ENCODE assay signal across 8 cellular contexts in genomic region chr2:105744909-105745853, GRCh38. TPM values are rescaled to one million over a fixed set of nuclear protein-coding genes. Genes with fewer than 3 reads are reported as not detected.
A peak's percentile ranks its signal among the peaks of the same experiment; 100 is the strongest.
DNase-seq lines count a peak whose midpoint lies in the region; ATAC-seq and TF ChIP-seq lines count a peak whose summit lies in the region.

NCK2 (plus strand) TSS chr2:105744912; CDS start chr2:105855064, 110,152 bp downstream.

- H3K9me3 Mint-ChIP-seq in activated CD4-positive, alpha-beta T cell treated with anti-CD3 and anti-CD28 coated beads, Interleukin-2, amount 10 ng/mL, durations not matched to agents 24 days and 14 days, result peaks cover 4% of the 10 kb centered on the region
- H3K9me3 Mint-ChIP-seq in activated naive CD4-positive, alpha-beta T cell treated with anti-CD3 and anti-CD28 coated beads, Interleukin-2, amount 50 U/mL, for 24 hours, result no peaks in the 10 kb centered on the region

- H3K9ac ChIP-seq in HCT116 (ENCODE audit: low read length), result peak within 1 kb of the TSS; percentile 76

- intact Hi-C loops in activated CD4-positive, alpha-beta T cell treated with anti-CD3 and anti-CD28 coated beads, Interleukin-2, amount 10 ng/mL, durations not matched to agents 24 days and 14 days (cut with micrococcal nuclease), result loop anchor here (5.0 to 10.0 kb wide), 6 partner anchors 127 to 447 kb away; partner anchors contain the start of genes C2orf49, FHL2 and UXS1
- intact Hi-C loops in HCT116 (cut with micrococcal nuclease) (no loop called here), Right ventricle myocardium superior (cut with DNase I) (no loop called here), ovary (cut with DNase I) (loop anchor here in 1 of 4 donors (10.0 kb wide), 2 partner anchors 140 to 450 kb away; partner anchors contain the start of gene UXS1)

- peak within 1 kb of the TSS; percentile 91 for H3K4me2 ChIP-seq in HCT116 (ENCODE audit: low read length)

- WGBS in ovary, 3 donors, result 0 to 1% (median 1%) methylated on average over 45 to 119 of the region's 119 CpGs

- CTCF ChIA-PET in HCT116 (lab: Charles Lee), result no interaction called here

- H3K9me3 ChIP-seq in HCT116 (ENCODE audit: control insufficient read depth in 1 of 2, insufficient read depth in 1 of 2, low read depth in 1 of 2, low read length in 2 of 2) (no peaks in the 10 kb centered on the region), ovary (no peaks in the 10 kb centered on the region)

- peak; percentile 67 for ATAC-seq in HCT116
- ATAC-seq in Right ventricle myocardium superior (ENCODE audit: poor library complexity), result peak; percentile 50

- POLR2A ChIA-PET in HCT116 (lab: Charles Lee), result no interaction called here

- peak within 1 kb of the TSS; percentile 94 for H3K4me3 Mint-ChIP-seq in activated CD4-positive, alpha-beta T cell treated with anti-CD3 and anti-CD28 coated beads, Interleukin-2, amount 10 ng/mL, durations not matched to agents 24 days and 14 days
- peak within 1 kb of the TSS; percentile 94 for H3K4me3 Mint-ChIP-seq in activated naive CD4-positive, alpha-beta T cell treated with anti-CD3 and anti-CD28 coated beads, Interleukin-2, amount 50 U/mL, for 24 hours

- 0 out of 4 replicates have a peak, but pooled peaks cover 0 to 8% of the 10 kb centered on the region in 2 experiments for H3K36me3 ChIP-seq in HCT116 (ENCODE audit: control insufficient read depth in 1 of 2, insufficient read depth in 2 of 2, low read length in 2 of 2)
- no peaks in the 10 kb centered on the region for H3K36me3 ChIP-seq in ovary

- TF ChIP-seq EP300 in ovary (IDR thresholded peaks at IDR 0.05), result no peak

- H3K4me1 ChIP-seq in HCT116 (ENCODE audit: control insufficient read depth in 1 of 2, insufficient read depth in 2 of 2, low read length in 2 of 2) (peaks cover 6 to 16% of the 10 kb centered on the region in 2 experiments; a peak in 3 of 4 replicates), ovary (ENCODE audit: insufficient read depth) (peaks cover 26% of the 10 kb centered on the region)

- TF ChIP-seq RAD21 in HCT116 (IDR thresholded peaks at IDR 0.05; ENCODE audit: low read depth), result no peak

- H3K36me3 Mint-ChIP-seq in activated CD4-positive, alpha-beta T cell treated with anti-CD3 and anti-CD28 coated beads, Interleukin-2, amount 10 ng/mL, durations not matched to agents 24 days and 14 days (ENCODE audit: low read depth), result peaks cover 38% of the 10 kb centered on the region
- H3K36me3 Mint-ChIP-seq in activated naive CD4-positive, alpha-beta T cell treated with anti-CD3 and anti-CD28 coated beads, Interleukin-2, amount 50 U/mL, for 24 hours, result peaks cover 10% of the 10 kb centered on the region

- TF ChIP-seq CTCF in HCT116 (IDR thresholded peaks at IDR 0.05 in 2 of 3, conservative IDR thresholded peaks at IDR 0.05 in 1 of 3; ENCODE audit: borderline replicate concordance in 1 of 3, insufficient read depth in 1 of 3, low read depth in 2 of 3, low read length in 2 of 3) (no peak), NB4 (IDR thresholded peaks at IDR 0.05; ENCODE audit: low read depth, low read length) (no peak), ovary (IDR thresholded peaks at IDR 0.05) (no peak)

- no peaks in the 10 kb centered on the region for H4K20me1 ChIP-seq in HCT116 (ENCODE audit: insufficient read depth)

- BruUV-seq in HCT116 (replicated peaks; lab: Mats Ljungman, UMichigan), result no TSS peak

- H3K27ac Mint-ChIP-seq in activated CD4-positive, alpha-beta T cell treated with anti-CD3 and anti-CD28 coated beads, Interleukin-2, amount 10 ng/mL, durations not matched to agents 24 days and 14 days, result peak within 1 kb of the TSS; percentile 99
- peak within 1 kb of the TSS; percentile 100 for H3K27ac Mint-ChIP-seq in activated naive CD4-positive, alpha-beta T cell treated with anti-CD3 and anti-CD28 coated beads, Interleukin-2, amount 50 U/mL, for 24 hours

- H3K79me2 ChIP-seq in HCT116 (ENCODE audit: insufficient read depth, low read length), result peaks cover 48% of the 10 kb centered on the region

- H3K4me3 ChIP-seq in HCT116 (replicated peaks in 1 of 2; ENCODE audit: low read depth in 1 of 2, low read length in 2 of 2) (peak within 1 kb of the TSS; percentile 55 to 75), NB4 (ENCODE audit: low read depth, low read length) (peak within 1 kb of the TSS; percentile 71), ovary (peak within 1 kb of the TSS; percentile 88)

- peak within 1 kb of the TSS; percentile 81; the same call in 1 of the 2 replicates for H3K27ac ChIP-seq in HCT116 (ENCODE audit: low read depth, low read length)
- peak within 1 kb of the TSS; percentile 84 to 88 for H3K27ac ChIP-seq in ovary

- no peaks in the 10 kb centered on the region for H3K27me3 Mint-ChIP-seq in activated CD4-positive, alpha-beta T cell treated with anti-CD3 and anti-CD28 coated beads, Interleukin-2, amount 10 ng/mL, durations not matched to agents 24 days and 14 days
- H3K27me3 Mint-ChIP-seq in activated naive CD4-positive, alpha-beta T cell treated with anti-CD3 and anti-CD28 coated beads, Interleukin-2, amount 50 U/mL, for 24 hours, result no peaks in the 10 kb centered on the region

- peak within 1 kb of the TSS; percentile 3 for H2AFZ ChIP-seq in HCT116 (ENCODE audit: low read depth, low read length, poor library complexity, severe bottlenecking)

- RAD21 ChIA-PET in HCT116 (lab: Charles Lee; ENCODE audit: low non-redundant PET in 1 of 2, low total read pairs in 2 of 2, uncharacterized antibody in 2 of 2, unreplicated experiment in 2 of 2), result no interaction called here

- H3K9me2 ChIP-seq in HCT116 (ENCODE audit: insufficient read depth), result no peaks in the 10 kb centered on the region

- peaks cover 65% of the 10 kb centered on the region for H3K4me1 Mint-ChIP-seq in activated CD4-positive, alpha-beta T cell treated with anti-CD3 and anti-CD28 coated beads, Interleukin-2, amount 10 ng/mL, durations not matched to agents 24 days and 14 days
- peaks cover 76% of the 10 kb centered on the region for H3K4me1 Mint-ChIP-seq in activated naive CD4-positive, alpha-beta T cell treated with anti-CD3 and anti-CD28 coated beads, Interleukin-2, amount 50 U/mL, for 24 hours

- H3K27me3 ChIP-seq in HCT116 (ENCODE audit: insufficient read depth, low read length) (no peaks in the 10 kb centered on the region), ovary (no peaks in the 10 kb centered on the region)

- TF ChIP-seq POLR2A in HCT116 (IDR thresholded peaks at IDR 0.05; ENCODE audit: borderline replicate concordance, extremely low read depth, insufficient read depth, insufficient read length), result no peak
- peak; percentile 21 for TF ChIP-seq POLR2A in NB4 (IDR thresholded peaks at IDR 0.05; ENCODE audit: extremely low read depth, insufficient read length)
- TF ChIP-seq POLR2A in ovary (IDR thresholded peaks at IDR 0.05), result no peak

- peak; percentile 80 for DNase-seq in activated CD4-positive, alpha-beta T cell treated with anti-CD3 and anti-CD28 coated beads, Interleukin-2, amount 10 ng/mL, durations not matched to agents 24 days and 14 days
- no peak for DNase-seq in activated CD4-positive, alpha-beta T cell treated with anti-CD3 and anti-CD28 coated beads, Interleukin-2, amount 50 U/mL, for 48 hours
- DNase-seq in HCT116 (ENCODE audit: low read depth, low spot score) (no peak), NB4 (ENCODE audit: low read depth) (peak; percentile 68), Right ventricle myocardium superior (no peak), ovary (peak; percentile 17 to 65 (median 48)), pons (ENCODE audit: low spot score) (no peak)

TF ChIP-seq in HCT116, 20 proteins besides CTCF, POLR2A, EP300 and RAD21:
- TF ChIP-seq ZFX (IDR thresholded peaks at IDR 0.05) (peak; percentile 88), EZH2 (IDR thresholded peaks at IDR 0.05) (no peak), YY1 (IDR thresholded peaks at IDR 0.05; ENCODE audit: extremely low read depth, insufficient replicate concordance, low read depth, low read length) (no peak), POLR2AphosphoS5 (IDR thresholded peaks at IDR 0.05; ENCODE audit: low read depth, low read length) (peak; percentile 30; the same call in 1 of the 2 replicates)
TF ChIP-seq in HCT116: peak in this region for 2.

RNA-seq across cellular contexts. Expression of gene NCK2, which starts in this region (rescaled TPM):
- total RNA-seq in activated CD4-positive, alpha-beta T cell treated with anti-CD3 and anti-CD28 coated beads, Interleukin-2, amount 10 ng/mL, durations not matched to agents 24 days and 14 days, result 85.8 and 86.2 TPM in 2 replicates
- total RNA-seq in HCT116 (2021; ENCODE audit: unreplicated experiment) (26.7 TPM), Right ventricle myocardium superior (32.3 TPM), ovary (10 to 100 TPM; 16.7 to 42.9 (median 31.2) TPM)
- polyA plus RNA-seq in HCT116 (2012), result 27.5 and 33.1 TPM in 2 replicates
- polyA plus RNA-seq in ovary, result 10 to 100 TPM; 22.3 to 38.7 TPM

Comparison
In these comparisons a context has a peak if more than half of its experiments do, and no peak if none do; other contexts are left out.
1. DNase-seq: peak in activated CD4-positive, alpha-beta T cell treated with anti-CD3 and anti-CD28 coated beads, Interleukin-2, amount 10 ng/mL, durations not matched to agents 24 days and 14 days (single experiment), NB4 (single experiment) and ovary (5 of 5); none in activated CD4-positive, alpha-beta T cell treated with anti-CD3 and anti-CD28 coated beads, Interleukin-2, amount 50 U/mL, for 48 hours (0 of 2), HCT116 (single experiment), Right ventricle myocardium superior (single experiment) and pons (single experiment).
2. Peak in every context shown above with its lines, with median percentiles within 50 percentile points of each other: H3K4me3 ChIP-seq.